ENCODE assay signal across 1 cellular context in genomic region chr11:66934971-66935779, GRCh38.
A peak's percentile ranks its signal among the peaks of the same experiment; 100 is the strongest.
TF ChIP-seq lines count a peak whose summit lies in the region.

No MANE protein-coding gene starts in this region.

TF ChIP-seq in K562, 482 proteins besides CTCF, POLR2A, EP300 and RAD21 (continued from another document):
- TF ChIP-seq, protein P1, sequence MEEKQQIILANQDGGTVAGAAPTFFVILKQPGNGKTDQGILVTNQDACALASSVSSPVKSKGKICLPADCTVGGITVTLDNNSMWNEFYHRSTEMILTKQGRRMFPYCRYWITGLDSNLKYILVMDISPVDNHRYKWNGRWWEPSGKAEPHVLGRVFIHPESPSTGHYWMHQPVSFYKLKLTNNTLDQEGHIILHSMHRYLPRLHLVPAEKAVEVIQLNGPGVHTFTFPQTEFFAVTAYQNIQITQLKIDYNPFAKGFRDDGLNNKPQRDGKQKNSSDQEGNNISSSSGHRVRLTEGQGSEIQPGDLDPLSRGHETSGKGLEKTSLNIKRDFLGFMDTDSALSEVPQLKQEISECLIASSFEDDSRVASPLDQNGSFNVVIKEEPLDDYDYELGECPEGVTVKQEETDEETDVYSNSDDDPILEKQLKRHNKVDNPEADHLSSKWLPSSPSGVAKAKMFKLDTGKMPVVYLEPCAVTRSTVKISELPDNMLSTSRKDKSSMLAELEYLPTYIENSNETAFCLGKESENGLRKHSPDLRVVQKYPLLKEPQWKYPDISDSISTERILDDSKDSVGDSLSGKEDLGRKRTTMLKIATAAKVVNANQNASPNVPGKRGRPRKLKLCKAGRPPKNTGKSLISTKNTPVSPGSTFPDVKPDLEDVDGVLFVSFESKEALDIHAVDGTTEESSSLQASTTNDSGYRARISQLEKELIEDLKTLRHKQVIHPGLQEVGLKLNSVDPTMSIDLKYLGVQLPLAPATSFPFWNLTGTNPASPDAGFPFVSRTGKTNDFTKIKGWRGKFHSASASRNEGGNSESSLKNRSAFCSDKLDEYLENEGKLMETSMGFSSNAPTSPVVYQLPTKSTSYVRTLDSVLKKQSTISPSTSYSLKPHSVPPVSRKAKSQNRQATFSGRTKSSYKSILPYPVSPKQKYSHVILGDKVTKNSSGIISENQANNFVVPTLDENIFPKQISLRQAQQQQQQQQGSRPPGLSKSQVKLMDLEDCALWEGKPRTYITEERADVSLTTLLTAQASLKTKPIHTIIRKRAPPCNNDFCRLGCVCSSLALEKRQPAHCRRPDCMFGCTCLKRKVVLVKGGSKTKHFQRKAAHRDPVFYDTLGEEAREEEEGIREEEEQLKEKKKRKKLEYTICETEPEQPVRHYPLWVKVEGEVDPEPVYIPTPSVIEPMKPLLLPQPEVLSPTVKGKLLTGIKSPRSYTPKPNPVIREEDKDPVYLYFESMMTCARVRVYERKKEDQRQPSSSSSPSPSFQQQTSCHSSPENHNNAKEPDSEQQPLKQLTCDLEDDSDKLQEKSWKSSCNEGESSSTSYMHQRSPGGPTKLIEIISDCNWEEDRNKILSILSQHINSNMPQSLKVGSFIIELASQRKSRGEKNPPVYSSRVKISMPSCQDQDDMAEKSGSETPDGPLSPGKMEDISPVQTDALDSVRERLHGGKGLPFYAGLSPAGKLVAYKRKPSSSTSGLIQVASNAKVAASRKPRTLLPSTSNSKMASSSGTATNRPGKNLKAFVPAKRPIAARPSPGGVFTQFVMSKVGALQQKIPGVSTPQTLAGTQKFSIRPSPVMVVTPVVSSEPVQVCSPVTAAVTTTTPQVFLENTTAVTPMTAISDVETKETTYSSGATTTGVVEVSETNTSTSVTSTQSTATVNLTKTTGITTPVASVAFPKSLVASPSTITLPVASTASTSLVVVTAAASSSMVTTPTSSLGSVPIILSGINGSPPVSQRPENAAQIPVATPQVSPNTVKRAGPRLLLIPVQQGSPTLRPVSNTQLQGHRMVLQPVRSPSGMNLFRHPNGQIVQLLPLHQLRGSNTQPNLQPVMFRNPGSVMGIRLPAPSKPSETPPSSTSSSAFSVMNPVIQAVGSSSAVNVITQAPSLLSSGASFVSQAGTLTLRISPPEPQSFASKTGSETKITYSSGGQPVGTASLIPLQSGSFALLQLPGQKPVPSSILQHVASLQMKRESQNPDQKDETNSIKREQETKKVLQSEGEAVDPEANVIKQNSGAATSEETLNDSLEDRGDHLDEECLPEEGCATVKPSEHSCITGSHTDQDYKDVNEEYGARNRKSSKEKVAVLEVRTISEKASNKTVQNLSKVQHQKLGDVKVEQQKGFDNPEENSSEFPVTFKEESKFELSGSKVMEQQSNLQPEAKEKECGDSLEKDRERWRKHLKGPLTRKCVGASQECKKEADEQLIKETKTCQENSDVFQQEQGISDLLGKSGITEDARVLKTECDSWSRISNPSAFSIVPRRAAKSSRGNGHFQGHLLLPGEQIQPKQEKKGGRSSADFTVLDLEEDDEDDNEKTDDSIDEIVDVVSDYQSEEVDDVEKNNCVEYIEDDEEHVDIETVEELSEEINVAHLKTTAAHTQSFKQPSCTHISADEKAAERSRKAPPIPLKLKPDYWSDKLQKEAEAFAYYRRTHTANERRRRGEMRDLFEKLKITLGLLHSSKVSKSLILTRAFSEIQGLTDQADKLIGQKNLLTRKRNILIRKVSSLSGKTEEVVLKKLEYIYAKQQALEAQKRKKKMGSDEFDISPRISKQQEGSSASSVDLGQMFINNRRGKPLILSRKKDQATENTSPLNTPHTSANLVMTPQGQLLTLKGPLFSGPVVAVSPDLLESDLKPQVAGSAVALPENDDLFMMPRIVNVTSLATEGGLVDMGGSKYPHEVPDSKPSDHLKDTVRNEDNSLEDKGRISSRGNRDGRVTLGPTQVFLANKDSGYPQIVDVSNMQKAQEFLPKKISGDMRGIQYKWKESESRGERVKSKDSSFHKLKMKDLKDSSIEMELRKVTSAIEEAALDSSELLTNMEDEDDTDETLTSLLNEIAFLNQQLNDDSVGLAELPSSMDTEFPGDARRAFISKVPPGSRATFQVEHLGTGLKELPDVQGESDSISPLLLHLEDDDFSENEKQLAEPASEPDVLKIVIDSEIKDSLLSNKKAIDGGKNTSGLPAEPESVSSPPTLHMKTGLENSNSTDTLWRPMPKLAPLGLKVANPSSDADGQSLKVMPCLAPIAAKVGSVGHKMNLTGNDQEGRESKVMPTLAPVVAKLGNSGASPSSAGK (IDR thresholded peaks at IDR 0.05), result peak; percentile 34; the same call in 1 of the 2 replicates
- TF ChIP-seq U2AF2 (optimal IDR thresholded peaks at IDR 0.05; ENCODE audit: low read depth, low read length) (no peak), EP400 (IDR thresholded peaks at IDR 0.05) (peak; percentile 57; the same call in 1 of the 2 replicates)
